ENCODE assay signal across 13 cellular contexts in the genomic region with DNA sequence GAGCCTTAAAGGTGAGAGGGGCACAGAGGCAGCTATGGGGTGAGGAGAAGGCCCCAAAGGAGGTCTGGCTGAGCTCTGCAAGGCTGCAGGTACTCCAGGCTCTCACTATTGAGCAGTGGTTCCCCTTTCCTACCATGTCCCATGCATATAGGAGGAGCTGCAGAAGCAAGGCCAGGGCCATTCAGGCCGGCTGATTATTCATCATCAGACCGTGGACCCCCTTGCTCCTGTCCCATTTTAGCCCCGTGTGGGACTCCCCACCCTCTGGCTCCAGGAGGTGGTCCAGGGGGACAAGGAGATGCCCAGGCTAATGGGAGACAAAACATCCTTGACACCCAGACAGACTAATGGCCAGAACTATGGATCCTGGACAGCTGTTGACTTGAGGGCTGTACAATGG. TPM values are rescaled to one million over a fixed set of nuclear protein-coding genes. Genes with fewer than 3 reads are reported as not detected.
DNase-seq lines count a peak whose midpoint lies in the region; ATAC-seq and TF ChIP-seq lines count a peak whose summit lies in the region.
"Had no signal": no experiment of that assay in that cellular context is flagged by ENCODE, and none has a peak within 500 bp of the region (broad histone marks: within the 10 kb centered on the region; RNA-seq: fewer than 3 reads in every experiment).

No MANE protein-coding gene starts in this region.

- no peaks in the 10 kb centered on the region for H4K20me1 ChIP-seq in neural progenitor cell (ENCODE audit: low read depth)

- ATAC-seq in gastrocnemius medialis (no peak), HG02840 (IDR thresholded peaks at IDR 0.05; ENCODE audit: low FRiP score, unreplicated experiment) (no peak)
- no peak for ATAC-seq in effector memory CD8-positive, alpha-beta T cell (replicated peaks)

- H3K36me3 Mint-ChIP-seq in IgD-negative memory B cell, result peaks cover 1% of the 10 kb centered on the region
- no peaks in the 10 kb centered on the region for H3K36me3 Mint-ChIP-seq in neural progenitor cell
- peaks cover 1% of the 10 kb centered on the region for H3K36me3 Mint-ChIP-seq in effector memory CD8-positive, alpha-beta T cell (ENCODE audit: insufficient read depth)

- in situ Hi-C loops in gastrocnemius medialis (cut with MboI; ENCODE audit: low sequenced_read_pairs in 4 of 4), result loop anchor here in 1 of 4 donors (10.0 kb wide), 1 partner anchor 58 kb away; a partner anchor contains a TSS

- H3K4me1 Mint-ChIP-seq in IgD-negative memory B cell, result peaks cover 17 to 22% (median 17%) of the 10 kb centered on the region in 3 donors
- peaks cover 58% of the 10 kb centered on the region for H3K4me1 Mint-ChIP-seq in neural progenitor cell
- H3K4me1 Mint-ChIP-seq in effector memory CD8-positive, alpha-beta T cell (ENCODE audit: low read depth in 2 of 2), result peaks cover 4 to 8% of the 10 kb centered on the region in 2 donors

- H3K4me2 ChIP-seq in neural progenitor cell, result no peak overlapping the region

- H3K4me3 ChIP-seq in neural progenitor cell (no peak overlapping the region), gastrocnemius medialis (no peak overlapping the region)

- no peaks in the 10 kb centered on the region for H3K27me3 Mint-ChIP-seq in IgD-negative memory B cell
- H3K27me3 Mint-ChIP-seq in neural progenitor cell (ENCODE audit: insufficient read depth, low read depth), result peaks cover 11% of the 10 kb centered on the region
- H3K27me3 Mint-ChIP-seq in effector memory CD8-positive, alpha-beta T cell, result no peaks in the 10 kb centered on the region
- H3K27me3 Mint-ChIP-seq: CD4-positive, alpha-beta T cell had no signal

- H3K79me2 ChIP-seq in neural progenitor cell (ENCODE audit: low read depth), result no peaks in the 10 kb centered on the region

- TF ChIP-seq POLR2A in gastrocnemius medialis (IDR thresholded peaks at IDR 0.05), result no peak

- DNase-seq in neural progenitor cell (ENCODE audit: low spot score) (no peak), gastrocnemius medialis (no peak), substantia nigra (lab: John Stamatoyannopoulos, UW) (no peak), ureter (ENCODE audit: low spot score) (no peak)
- no peak for DNase-seq in effector memory CD8-positive, alpha-beta T cell
- DNase-seq: 8988T; C1 segment of cervical spinal cord; CD4-positive, alpha-beta T cell; EL; GOT3; H9 had no signal

- no peak overlapping the region for H3K9ac ChIP-seq in neural progenitor cell

- H2AFZ ChIP-seq in neural progenitor cell (replicated peaks), result no peak overlapping the region

- intact Hi-C loops in gastrocnemius medialis (cut with DNase I; ENCODE audit: low total_unique reads), result no loop called here

- H3K4me1 ChIP-seq in neural progenitor cell, result peaks cover 27% of the 10 kb centered on the region
- H3K4me1 ChIP-seq in gastrocnemius medialis, result peaks cover 84 to 86% of the 10 kb centered on the region in 2 donors

- peak overlapping the region in 2 of 3 donors; percentile 36 to 69 for H3K27ac Mint-ChIP-seq in IgD-negative memory B cell
- peak overlapping the region; percentile 44 for H3K27ac Mint-ChIP-seq in neural progenitor cell
- no peak overlapping the region for H3K27ac Mint-ChIP-seq in effector memory CD8-positive, alpha-beta T cell
- H3K27ac Mint-ChIP-seq: CD4-positive, alpha-beta T cell; H9 had no signal

- H3K27ac ChIP-seq in neural progenitor cell, result no peak overlapping the region
- peak overlapping the region; percentile 92 to 95 (median 95) for H3K27ac ChIP-seq in gastrocnemius medialis
- H3K27ac ChIP-seq in substantia nigra (ENCODE audit: low read depth, low read length, poor library complexity, severe bottlenecking), result peak overlapping the region; percentile 3

- peaks cover 19% of the 10 kb centered on the region for H3F3A ChIP-seq in neural progenitor cell (ENCODE audit: low read depth)

- TF ChIP-seq CTCF in neural progenitor cell (IDR thresholded peaks at IDR 0.05), result no peak
- no peak for TF ChIP-seq CTCF in gastrocnemius medialis (IDR thresholded peaks at IDR 0.05 in 4 of 5, conservative IDR thresholded peaks at IDR 0.05 in 1 of 5)

- no peaks in the 10 kb centered on the region for H3K9me3 Mint-ChIP-seq in IgD-negative memory B cell
- H3K9me3 Mint-ChIP-seq in neural progenitor cell, result no peaks in the 10 kb centered on the region
- no peaks in the 10 kb centered on the region for H3K9me3 Mint-ChIP-seq in effector memory CD8-positive, alpha-beta T cell
- H3K9me3 Mint-ChIP-seq: CD4-positive, alpha-beta T cell; H9 had no signal

- no peaks in the 10 kb centered on the region for H3K36me3 ChIP-seq in neural progenitor cell
- peaks cover 0 to 6% of the 10 kb centered on the region in 2 donors for H3K36me3 ChIP-seq in gastrocnemius medialis

- H3K9me3 ChIP-seq in neural progenitor cell (ENCODE audit: low read depth) (no peaks in the 10 kb centered on the region), gastrocnemius medialis (no peaks in the 10 kb centered on the region)

- H3K4me3 Mint-ChIP-seq in IgD-negative memory B cell (peak overlapping the region in 1 of 4 donors; percentile 34), neural progenitor cell (no peak overlapping the region)
- no peak overlapping the region for H3K4me3 Mint-ChIP-seq in effector memory CD8-positive, alpha-beta T cell
- H3K4me3 Mint-ChIP-seq: CD4-positive, alpha-beta T cell; H9 had no signal

- no peaks in the 10 kb centered on the region for H3K27me3 ChIP-seq in neural progenitor cell
- no peaks in the 10 kb centered on the region for H3K27me3 ChIP-seq in gastrocnemius medialis

RNA-seq across cellular contexts. Expression of a gene that starts 3.1 kb away (rescaled TPM):
- not detected for polyA plus RNA-seq in IgD-negative memory B cell
- total RNA-seq in neural progenitor cell (ENCODE audit: low replicate concordance), result 1.4 TPM in 1 of 2 replicates, not detected in the other
- 100 to 1,000 TPM in 3 of 4 donors, 10 to 100 TPM in 1; 68.2 to 763 (median 288) TPM for total RNA-seq in gastrocnemius medialis
- total RNA-seq in ureter, result 1.7 TPM

RNA-seq across cellular contexts. Expression of a gene that starts 5.1 kb away (rescaled TPM):
- 224 TPM for polyA plus RNA-seq in IgD-negative memory B cell
- total RNA-seq in neural progenitor cell (ENCODE audit: low replicate concordance), result 15.3 and 22.7 TPM in 2 replicates
- 100 to 1,000 TPM in 3 of 4 donors, 10 to 100 TPM in 1; 98.8 to 137 (median 106) TPM for total RNA-seq in gastrocnemius medialis
- total RNA-seq in ureter, result 58.9 TPM

RNA-seq across cellular contexts. Expression of a gene that starts 21.8 kb away (rescaled TPM):
- polyA plus RNA-seq in IgD-negative memory B cell, result 27.9 TPM
- total RNA-seq in neural progenitor cell (ENCODE audit: low replicate concordance) (121 and 209 TPM in 2 replicates), gastrocnemius medialis (10 to 100 TPM; 16.9 to 27.3 (median 20.1) TPM), ureter (64.5 TPM)

RNA-seq across cellular contexts. Expression of a gene that starts 49.5 kb away (rescaled TPM):
- not detected for polyA plus RNA-seq in IgD-negative memory B cell
- total RNA-seq in neural progenitor cell (ENCODE audit: low replicate concordance) (2.5 and 5.6 TPM in 2 replicates), gastrocnemius medialis (under 1 TPM in 2 of 4 donors, not detected in 2; 0.15 to 0.53 TPM), ureter (1.6 TPM)

Comparison
In these comparisons a context has a peak if more than half of its experiments do, and no peak if none do; other contexts are left out.
1. H3K27ac Mint-ChIP-seq: peak in IgD-negative memory B cell (2 of 3) and neural progenitor cell (single experiment); none in effector memory CD8-positive, alpha-beta T cell (0 of 2).
2. RNA of a gene that starts 3.1 kb away (total RNA-seq): 68.2 to 763 TPM in gastrocnemius medialis; 1.7 TPM in ureter (single experiment) and 1.4 TPM in neural progenitor cell; every median in the first group is over 10 times any median in the second.